In genomic region chr15:70099167-70099965, GRCh38 we compare ENCODE assay signal across 8 cellular contexts. TPM values are rescaled to one million over a fixed set of nuclear protein-coding genes. Genes with fewer than 3 reads are reported as not detected.
DNase-seq lines count a peak whose midpoint lies in the region; ATAC-seq, FAIRE-seq and TF ChIP-seq lines count a peak whose summit lies in the region.

No MANE protein-coding gene starts in this region.

- H3K4me1 ChIP-seq in ascending aorta: peaks cover 4 to 24% of the 10 kb centered on the region in 2 donors
- peaks cover 0 to 58% of the 10 kb centered on the region in 2 donors for H3K4me1 ChIP-seq in right atrium auricular region
- peaks cover 43% of the 10 kb centered on the region for H3K4me1 ChIP-seq in psoas muscle

- intact Hi-C loops in ascending aorta (cut with DNase I): loop anchor here (2.0 to 5.0 kb wide), 8 partner anchors 75 to 637 kb away; no protein-coding TSS in a partner anchor
- intact Hi-C loops in psoas muscle (cut with DNase I): loop anchor here in 1 of 2 donors (5.0 to 10.0 kb wide), 5 partner anchors 37 to 373 kb away; no protein-coding TSS in a partner anchor

- H3K27ac ChIP-seq in ascending aorta (peak overlapping the region; percentile 92 to 94), right atrium auricular region (peak overlapping the region; percentile 93 to 97), psoas muscle (peak overlapping the region; percentile 97)

- peak overlapping the region; percentile 93 for H3K4me3 Mint-ChIP-seq in T-helper 2 cell treated with Interferon-gamma antibody and Interleukin-4, amounts not matched to agents 5 μg/mL and 100 μg/mL, for 36 hours

- H3K9me3 ChIP-seq in ascending aorta: no peaks in the 10 kb centered on the region
- H3K9me3 ChIP-seq in right atrium auricular region: no peaks in the 10 kb centered on the region
- H3K9me3 ChIP-seq in psoas muscle: no peaks in the 10 kb centered on the region

- H3K27me3 Mint-ChIP-seq in T-helper 2 cell treated with Interferon-gamma antibody and Interleukin-4, amounts not matched to agents 5 μg/mL and 100 μg/mL, for 36 hours (ENCODE audit: low read depth): peaks cover 47% of the 10 kb centered on the region

- H3K9me3 Mint-ChIP-seq in T-helper 2 cell treated with Interferon-gamma antibody and Interleukin-4, amounts not matched to agents 5 μg/mL and 100 μg/mL, for 36 hours: no peaks in the 10 kb centered on the region

- WGBS in psoas muscle, 3 donors: 0 to 1% (median 0%) methylated on average over 65 to 69 of the region's 69 CpGs

- TF ChIP-seq POLR2A in GM15510 (IDR thresholded peaks at IDR 0.05; ENCODE audit: borderline replicate concordance, extremely low read depth, insufficient read length): peak; percentile 80

- H3K27me3 ChIP-seq in ascending aorta (no peaks in the 10 kb centered on the region), right atrium auricular region (no peaks in the 10 kb centered on the region), psoas muscle (ENCODE audit: insufficient read depth in 3 of 3, low read length in 2 of 3) (no peaks in the 10 kb centered on the region)

- H3K4me3 ChIP-seq in ascending aorta (peak overlapping the region; percentile 85 to 89), right atrium auricular region (peak overlapping the region; percentile 44 to 69), psoas muscle (peak overlapping the region; percentile 95)

- TF ChIP-seq CTCF in ascending aorta (IDR thresholded peaks at IDR 0.05) (no peak), right atrium auricular region (IDR thresholded peaks at IDR 0.05) (peak in 1 of 2 donors; percentile 16), psoas muscle (IDR thresholded peaks at IDR 0.05) (no peak)

- H3K36me3 ChIP-seq in ascending aorta (no peaks in the 10 kb centered on the region), right atrium auricular region (no peaks in the 10 kb centered on the region), psoas muscle (ENCODE audit: insufficient read depth in 1 of 2, low read depth in 1 of 2) (no peaks in the 10 kb centered on the region)

- peaks cover 34% of the 10 kb centered on the region for H3K4me1 Mint-ChIP-seq in T-helper 2 cell treated with Interferon-gamma antibody and Interleukin-4, amounts not matched to agents 5 μg/mL and 100 μg/mL, for 36 hours (ENCODE audit: low read depth)

- FAIRE-seq in urothelium cell line (lab: Jason Lieb, UNC): peak; percentile 94

- peak; percentile 91 for DNase-seq in NCI-H187 treated with DMSO at 0.1 percent for 48 hours (lab: John Stamatoyannopoulos, UW)
- peak; percentile 99 for DNase-seq in T-helper 2 cell treated with Interferon-gamma antibody and Interleukin-4, amounts not matched to agents 5 μg/mL and 100 μg/mL, for 36 hours (ENCODE audit: low spot score)
- peak; percentile 97 to 100 for DNase-seq in ascending aorta (ENCODE audit: low spot score in 2 of 2)
- DNase-seq in right atrium auricular region (ENCODE audit: low spot score): peak; percentile 100
- DNase-seq in psoas muscle: peak; percentile 100
- peak; percentile 100 for DNase-seq in urothelium cell line (ENCODE audit: low spot score)

- H3K36me3 Mint-ChIP-seq in T-helper 2 cell treated with Interferon-gamma antibody and Interleukin-4, amounts not matched to agents 5 μg/mL and 100 μg/mL, for 36 hours (ENCODE audit: low read depth): peaks cover 12% of the 10 kb centered on the region

- peak overlapping the region; percentile 99 for H3K27ac Mint-ChIP-seq in T-helper 2 cell treated with Interferon-gamma antibody and Interleukin-4, amounts not matched to agents 5 μg/mL and 100 μg/mL, for 36 hours

- ATAC-seq in HG02938 (IDR thresholded peaks at IDR 0.05; ENCODE audit: unreplicated experiment) (peak; percentile 57), psoas muscle (peak; percentile 76 to 82 (median 78))

RNA-seq across cellular contexts. Expression of gene TLE3, which starts 1.6 kb away (rescaled TPM):
- total RNA-seq in ascending aorta (76.4 TPM), right atrium auricular region (10 to 100 TPM; 23.3 to 61.7 TPM), psoas muscle (10 to 100 TPM; 10.8 to 59.9 (median 18.6) TPM)
- polyA plus RNA-seq in psoas muscle: 1 to 10 TPM; 4.3 to 9.6 (median 4.8) TPM

Comparison
In these comparisons a context has a peak if more than half of its experiments do, and no peak if none do; other contexts are left out.
1. Peak in every context shown above with its lines: DNase-seq, ATAC-seq, H3K4me3 ChIP-seq and H3K27ac ChIP-seq.